27 cellular contexts compared by ENCODE assay signal in the genomic region with DNA sequence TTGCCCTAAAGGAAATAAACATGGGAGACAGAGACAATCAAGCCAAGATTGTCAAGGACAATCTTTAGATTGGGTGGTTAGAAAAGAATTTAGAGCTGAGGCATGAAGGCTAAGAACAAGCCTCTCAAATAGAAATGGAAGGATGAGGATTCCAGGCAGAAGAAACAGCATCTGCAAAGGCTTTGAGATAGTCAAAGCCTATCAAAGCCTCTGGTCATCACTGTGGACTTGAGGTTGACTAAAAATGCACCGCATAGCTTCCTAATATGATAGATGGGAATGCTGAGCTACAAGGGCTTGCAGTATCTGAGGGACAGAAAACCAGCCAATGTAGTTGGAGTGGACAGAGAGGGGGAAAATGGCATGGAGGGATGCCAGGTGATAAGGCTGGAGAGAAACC.
DNase-seq lines count a peak whose midpoint lies in the region; ATAC-seq and TF ChIP-seq lines count a peak whose summit lies in the region.
"Had no signal": no experiment of that assay in that cellular context is flagged by ENCODE, and none has a peak within 500 bp of the region (broad histone marks: within the 10 kb centered on the region; RNA-seq: fewer than 3 reads in every experiment).

No MANE protein-coding gene starts in this region.

- CTCF ChIA-PET in IMR-90 (lab: Yijun Ruan, JAX) = no interaction called here

- H3K9me3 ChIP-seq in IMR-90 (ENCODE audit: control insufficient read depth, insufficient read depth, low read length) = no peaks in the 10 kb centered on the region
- H3K9me3 ChIP-seq in smooth muscle cell (replicated peaks; ENCODE audit: low read depth) = no peaks in the 10 kb centered on the region
- H3K9me3 ChIP-seq: BLaER1, psoas muscle had no signal

- H3K18ac ChIP-seq in IMR-90 (ENCODE audit: low read depth, low read length) = peak overlapping the region; percentile 53; the same call in 1 of the 2 replicates

- H3F3A ChIP-seq in smooth muscle cell (ENCODE audit: low read depth) = peaks cover 18% of the 10 kb centered on the region

- peaks cover 10% of the 10 kb centered on the region for H3K27me3 Mint-ChIP-seq in activated T-cell treated with anti-CD3 and anti-CD28 coated beads, Interleukin-2, amount 50 U/mL, for 72 hours (ENCODE audit: low read depth)

- no peaks in the 10 kb centered on the region for H3K9me3 Mint-ChIP-seq in activated T-cell treated with anti-CD3 and anti-CD28 coated beads, Interleukin-2, amount 50 U/mL, for 72 hours
- H3K9me3 Mint-ChIP-seq: activated T-helper 2 cell treated with anti-CD3 and anti-CD28 coated beads, Interferon-gamma antibody, Interleukin-2, Interleukin-4, amounts not matched to agents 10 μg/mL and 5 μg/mL and 100 μg/mL, durations not matched to agents 14 hours and 24 hours and 36 hours; brain; naive thymus-derived CD8-positive, alpha-beta T cell; stimulated activated naive B cell treated with anti-CD40 and anti-IgM and Interleukin-4, amounts not matched to agents 10 μg/mL and 1 μg/mL and 100 μg/mL, for 72 hours had no signal

- 0 out of 2 replicates have a peak, but pooled peaks cover 6% of the 10 kb centered on the region for H3K9me1 ChIP-seq in IMR-90 (ENCODE audit: insufficient read depth, low read length)

- no peak overlapping the region for H4K8ac ChIP-seq in IMR-90 (ENCODE audit: low read depth in 2 of 2, low read length in 2 of 2)

- no peak overlapping the region for H3K27ac Mint-ChIP-seq in activated T-cell treated with anti-CD3 and anti-CD28 coated beads, Interleukin-2, amount 50 U/mL, for 72 hours
- H3K27ac Mint-ChIP-seq: activated CD4-positive, alpha-beta T cell treated with anti-CD3 and anti-CD28 coated beads for 36 hours; activated CD8-positive, alpha-beta T cell treated with anti-CD3 and anti-CD28 coated beads, Interleukin-2, amount 10 ng/mL, durations not matched to agents 7 days and 5 days; activated T-helper 2 cell treated with anti-CD3 and anti-CD28 coated beads, Interferon-gamma antibody, Interleukin-2, Interleukin-4, amounts not matched to agents 10 μg/mL and 5 μg/mL and 100 μg/mL, durations not matched to agents 14 hours and 24 hours and 36 hours; naive thymus-derived CD8-positive, alpha-beta T cell; stimulated activated naive B cell treated with anti-CD40 and anti-IgM and Interleukin-4, amounts not matched to agents 10 μg/mL and 1 μg/mL and 100 μg/mL, for 72 hours had no signal

- no peaks in the 10 kb centered on the region for H3K36me3 Mint-ChIP-seq in activated T-cell treated with anti-CD3 and anti-CD28 coated beads, Interleukin-2, amount 50 U/mL, for 72 hours (ENCODE audit: insufficient read depth in 2 of 2)
- H3K36me3 Mint-ChIP-seq: brain; naive thymus-derived CD8-positive, alpha-beta T cell; stimulated activated naive B cell treated with anti-CD40 and anti-IgM and Interleukin-4, amounts not matched to agents 10 μg/mL and 1 μg/mL and 100 μg/mL, for 72 hours had no signal

- POLR2A ChIA-PET in IMR-90 (lab: Charles Lee; ENCODE audit: unreplicated experiment) = no interaction called here

- H3K56ac ChIP-seq in IMR-90 (ENCODE audit: extremely low read depth, insufficient read depth, low read length) = no peak overlapping the region

- H2AK9ac ChIP-seq in IMR-90 (replicated peaks; ENCODE audit: low read depth, low read length, poor library complexity) = no peak overlapping the region

- H3K9ac ChIP-seq in IMR-90 (ENCODE audit: low read depth, low read length) (no peak overlapping the region), smooth muscle cell (ENCODE audit: low read depth) (no peak overlapping the region)
- H3K9ac ChIP-seq: BLaER1 had no signal

- H2BK20ac ChIP-seq in IMR-90 (ENCODE audit: low read depth, low read length) = no peak overlapping the region

- in situ Hi-C loops in IMR-90 (cut with MboI; ENCODE audit: low sequenced_read_pairs) = no loop called here

- no peaks in the 10 kb centered on the region for H3K79me2 ChIP-seq in smooth muscle cell (ENCODE audit: low read depth)

- no peak overlapping the region for H3K14ac ChIP-seq in IMR-90 (replicated peaks; ENCODE audit: low read depth, low read length)

- H2AK5ac ChIP-seq in IMR-90 (ENCODE audit: low read depth, low read length) = no peak overlapping the region

- H4K20me1 ChIP-seq in IMR-90 (ENCODE audit: insufficient read depth, low read length) (no peaks in the 10 kb centered on the region), smooth muscle cell (ENCODE audit: low read depth) (no peaks in the 10 kb centered on the region)
- H4K20me1 ChIP-seq: BLaER1 had no signal

- dilution Hi-C loops in IMR-90 (cut with HindIII; ENCODE audit: low sequenced_read_pairs, unreplicated experiment) = no loop called here

- H3K27ac ChIP-seq in IMR-90 (ENCODE audit: insufficient read depth, low read length) (peak overlapping the region; percentile 77; the same call in 1 of the 2 replicates), smooth muscle cell (ENCODE audit: low read depth) (peak overlapping the region; percentile 64)
- H3K27ac ChIP-seq: BLaER1, psoas muscle, VCaP had no signal

- no peak overlapping the region for H3K4ac ChIP-seq in IMR-90 (ENCODE audit: low read depth, low read length)

- peak overlapping the region; percentile 43; the same call in 1 of the 2 replicates for H4K5ac ChIP-seq in IMR-90 (ENCODE audit: low read depth, low read length)

- no peak for TF ChIP-seq RAD21 in IMR-90 (IDR thresholded peaks at IDR 0.05; ENCODE audit: low read length)

- H3K4me1 ChIP-seq in IMR-90 (ENCODE audit: control insufficient read depth, insufficient read depth, low read length) (peaks cover 7% of the 10 kb centered on the region; the same call in 1 of the 2 replicates), smooth muscle cell (ENCODE audit: low read depth) (peaks cover 6% of the 10 kb centered on the region)
- H3K4me1 ChIP-seq: BLaER1, psoas muscle had no signal

- H2BK120ac ChIP-seq in IMR-90 (ENCODE audit: low read depth, low read length) = no peak overlapping the region

- intact Hi-C loops in IMR-90 (cut with micrococcal nuclease) = no loop called here

- DNase-seq in AG10803 (ENCODE audit: low read depth) (peak; percentile 12), IMR-90 (no peak), iris pigment epithelial cell (ENCODE audit: low read depth) (peak; percentile 18), smooth muscle cell (lab: John Stamatoyannopoulos, UW; ENCODE audit: unreplicated experiment) (no peak)
- no peak for DNase-seq in activated T-cell treated with anti-CD3 and anti-CD28 coated beads, Interleukin-2, amount 50 U/mL, for 72 hours
- DNase-seq: activated CD4-positive, alpha-beta T cell treated with anti-CD3 and anti-CD28 coated beads for 36 hours; activated CD8-positive, alpha-beta T cell treated with anti-CD3 and anti-CD28 coated beads, Interleukin-2, amount 10 ng/mL, durations not matched to agents 7 days and 5 days; activated naive CD4-positive, alpha-beta T cell treated with anti-CD3 and anti-CD28 coated beads, Interleukin-2, amount 50 U/mL, for 16 hours; DMS53; glutamatergic neuron; naive thymus-derived CD8-positive, alpha-beta T cell; NCI-H2081 treated with DMSO at 0.1 percent for 48 hours; NCI-H226; NCI-H69; nucleus accumbens; psoas muscle; SHP77 treated with DMSO at 0.1 percent for 48 hours; stimulated activated naive B cell treated with anti-CD40 and anti-IgM and Interleukin-4, amounts not matched to agents 10 μg/mL and 1 μg/mL and 100 μg/mL, for 72 hours; substantia nigra; T1000 had no signal

- H4K91ac ChIP-seq in IMR-90 (ENCODE audit: insufficient read depth, low read depth, low read length) = no peak overlapping the region

- BruUV-seq in IMR-90 (replicated peaks; lab: Mats Ljungman, UMichigan) = no TSS peak

- WGBS in IMR-90 (ENCODE audit: extremely low coverage in 2 of 2, insufficient read length in 1 of 2), 2 experiments = no CpG with 5 or more reads among the region's 1 CpG
- WGBS in smooth muscle cell (ENCODE audit: low lambda C conversion rate) = 20% methylated on average over 1 of the region's 1 CpG

- no peak for TF ChIP-seq POLR2A in IMR-90 (IDR thresholded peaks at IDR 0.05; ENCODE audit: low read depth, low read length)

- H3K4me2 ChIP-seq in IMR-90 (ENCODE audit: low read depth, low read length) (peak overlapping the region; percentile 53; the same call in 1 of the 2 replicates), smooth muscle cell (peak overlapping the region; percentile 76)
- H3K4me2 ChIP-seq: BLaER1 had no signal

- no peaks in the 10 kb centered on the region for H3K4me1 Mint-ChIP-seq in activated T-cell treated with anti-CD3 and anti-CD28 coated beads, Interleukin-2, amount 50 U/mL, for 72 hours (ENCODE audit: low read depth)
- H3K4me1 Mint-ChIP-seq: activated CD4-positive, alpha-beta T cell treated with anti-CD3 and anti-CD28 coated beads for 36 hours; naive thymus-derived CD8-positive, alpha-beta T cell; stimulated activated naive B cell treated with anti-CD40 and anti-IgM and Interleukin-4, amounts not matched to agents 10 μg/mL and 1 μg/mL and 100 μg/mL, for 72 hours had no signal

- no peak overlapping the region for H2AFZ ChIP-seq in IMR-90 (replicated peaks; ENCODE audit: low read length, poor library complexity)
- H2AFZ ChIP-seq in smooth muscle cell (ENCODE audit: low read depth) = no peak overlapping the region

- H2BK15ac ChIP-seq in IMR-90 (ENCODE audit: low read depth, low read length) = no peak overlapping the region

- TF ChIP-seq CTCF in AG10803 (conservative IDR thresholded peaks at IDR 0.05; ENCODE audit: low read length) (no peak), IMR-90 (conservative IDR thresholded peaks at IDR 0.05; ENCODE audit: low read depth, low read length) (no peak), smooth muscle cell (IDR thresholded peaks at IDR 0.05; ENCODE audit: borderline replicate concordance, insufficient read depth, poor library complexity, severe bottlenecking) (no peak)

- H3K79me1 ChIP-seq in IMR-90 (ENCODE audit: low read depth in 1 of 2, low read length in 2 of 2) = no peaks in the 10 kb centered on the region

- H3K23ac ChIP-seq in IMR-90 (ENCODE audit: low read depth, low read length) = no peak overlapping the region

- H3K4me3 ChIP-seq in AG10803 (ENCODE audit: low read length) (no peak overlapping the region), IMR-90 (ENCODE audit: insufficient read depth, low read depth, low read length) (no peak overlapping the region), smooth muscle cell (peak overlapping the region; percentile 3)
- H3K4me3 ChIP-seq: BLaER1, psoas muscle had no signal

- no peak for ATAC-seq in IMR-90 (ENCODE audit: low read depth)
- ATAC-seq in activated T-cell treated with anti-CD3 and anti-CD28 coated beads, Interleukin-2, amount 50 U/mL, for 72 hours (replicated peaks in 1 of 2) = no peak
- no peak for ATAC-seq in GM21390 (IDR thresholded peaks at IDR 0.05; ENCODE audit: unreplicated experiment)
- ATAC-seq in GM18858 (IDR thresholded peaks at IDR 0.05; ENCODE audit: unreplicated experiment) = no peak
- ATAC-seq: activated CD4-positive, alpha-beta T cell treated with anti-CD3 and anti-CD28 coated beads for 36 hours; activated CD8-positive, alpha-beta T cell treated with anti-CD3 and anti-CD28 coated beads, Interleukin-2, amount 10 ng/mL, durations not matched to agents 7 days and 5 days; naive thymus-derived CD8-positive, alpha-beta T cell; Panc1; psoas muscle; stimulated activated naive B cell treated with anti-CD40 and anti-IgM and Interleukin-4, amounts not matched to agents 10 μg/mL and 1 μg/mL and 100 μg/mL, for 72 hours had no signal

- H3K27me3 ChIP-seq in IMR-90 (ENCODE audit: control insufficient read depth, insufficient read depth, low read length) = no peaks in the 10 kb centered on the region
- no peaks in the 10 kb centered on the region for H3K27me3 ChIP-seq in smooth muscle cell (ENCODE audit: low read depth)
- H3K27me3 ChIP-seq: BLaER1 had no signal

- no peak overlapping the region for H3K4me3 Mint-ChIP-seq in activated T-cell treated with anti-CD3 and anti-CD28 coated beads, Interleukin-2, amount 50 U/mL, for 72 hours
- H3K4me3 Mint-ChIP-seq: activated CD4-positive, alpha-beta T cell treated with anti-CD3 and anti-CD28 coated beads for 36 hours; activated CD8-positive, alpha-beta T cell treated with anti-CD3 and anti-CD28 coated beads, Interleukin-2, amount 10 ng/mL, durations not matched to agents 7 days and 5 days; naive thymus-derived CD8-positive, alpha-beta T cell; stimulated activated naive B cell treated with anti-CD40 and anti-IgM and Interleukin-4, amounts not matched to agents 10 μg/mL and 1 μg/mL and 100 μg/mL, for 72 hours had no signal

- no peaks in the 10 kb centered on the region for H3K36me3 ChIP-seq in IMR-90 (ENCODE audit: control insufficient read depth, insufficient read depth, low read length)
- no peaks in the 10 kb centered on the region for H3K36me3 ChIP-seq in smooth muscle cell (ENCODE audit: low read depth)
- H3K36me3 ChIP-seq: BLaER1 had no signal

- H2BK5ac ChIP-seq in IMR-90 (ENCODE audit: low read depth, low read length, poor library complexity, severe bottlenecking) = no peak overlapping the region

Comparison
In these comparisons a context has a peak if more than half of its experiments do, and no peak if none do; other contexts are left out.
1. DNase-seq: peak in AG10803 (single experiment) and iris pigment epithelial cell (single experiment); none in IMR-90 (single experiment), smooth muscle cell (single experiment) and activated T-cell treated with anti-CD3 and anti-CD28 coated beads, Interleukin-2, amount 50 U/mL, for 72 hours (0 of 2).